23 cellular contexts compared by ENCODE assay signal in genomic region chr10:120575411-120575810, GRCh38.
DNase-seq lines count a peak whose midpoint lies in the region; FAIRE-seq and TF ChIP-seq lines count a peak whose summit lies in the region.
"Had no signal": no experiment of that assay in that cellular context is flagged by ENCODE, and none has a peak within 500 bp of the region (broad histone marks: within the 10 kb centered on the region; RNA-seq: fewer than 3 reads in every experiment).

No MANE protein-coding gene starts in this region.

- H3K36me3 ChIP-seq in bronchial epithelial cell (ENCODE audit: control insufficient read depth, insufficient read depth, low read length): no peaks in the 10 kb centered on the region
- H3K36me3 ChIP-seq: BE2C; BLaER1 treated with 17β-estradiol and CSF1 and Interleukin-3, amounts not matched to agents 10 nM and 100 nM had no signal

- no peak for TF ChIP-seq CTCF in bronchial epithelial cell (IDR thresholded peaks at IDR 0.05; ENCODE audit: insufficient read depth, low read length, severe bottlenecking)

- FAIRE-seq in bronchial epithelial cell (lab: Jason Lieb, UNC): peak; percentile 84
- FAIRE-seq: A204.1, D721Med, GM12878, GM19239, H1 had no signal

- no peaks in the 10 kb centered on the region for H3K9me3 Mint-ChIP-seq in activated T-helper 2 cell treated with anti-CD3 and anti-CD28 coated beads, Interferon-gamma antibody, Interleukin-2, Interleukin-4, amounts not matched to agents 10 μg/mL and 5 μg/mL and 100 μg/mL, durations not matched to agents 14 hours and 24 hours and 36 hours

- no peaks in the 10 kb centered on the region for H3K36me3 Mint-ChIP-seq in activated T-helper 2 cell treated with anti-CD3 and anti-CD28 coated beads, Interferon-gamma antibody, Interleukin-2, Interleukin-4, amounts not matched to agents 10 μg/mL and 5 μg/mL and 100 μg/mL, durations not matched to agents 14 hours and 24 hours and 36 hours (ENCODE audit: low read depth)
- H3K36me3 Mint-ChIP-seq: CD14-positive monocyte; CD8-positive, alpha-beta memory T cell had no signal

- H3K4me3 ChIP-seq in bronchial epithelial cell (ENCODE audit: low read depth, low read length): no peak overlapping the region
- H3K4me3 ChIP-seq: BLaER1 treated with 17β-estradiol and CSF1 and Interleukin-3, amounts not matched to agents 10 nM and 100 nM; GM12878; GM23248 had no signal

- intact Hi-C loops in activated T-helper 2 cell treated with anti-CD3 and anti-CD28 coated beads, Interferon-gamma antibody, Interleukin-2, Interleukin-4, amounts not matched to agents 10 μg/mL and 5 μg/mL and 100 μg/mL, durations not matched to agents 14 hours and 24 hours and 36 hours (cut with micrococcal nuclease): no loop called here

- no peak overlapping the region for H3K27ac Mint-ChIP-seq in activated T-helper 2 cell treated with anti-CD3 and anti-CD28 coated beads, Interferon-gamma antibody, Interleukin-2, Interleukin-4, amounts not matched to agents 10 μg/mL and 5 μg/mL and 100 μg/mL, durations not matched to agents 14 hours and 24 hours and 36 hours
- H3K27ac Mint-ChIP-seq: CD4-positive, alpha-beta T cell; CD8-positive, alpha-beta memory T cell had no signal

- no peaks in the 10 kb centered on the region for H3K27me3 Mint-ChIP-seq in activated T-helper 2 cell treated with anti-CD3 and anti-CD28 coated beads, Interferon-gamma antibody, Interleukin-2, Interleukin-4, amounts not matched to agents 10 μg/mL and 5 μg/mL and 100 μg/mL, durations not matched to agents 14 hours and 24 hours and 36 hours (ENCODE audit: low read depth)

- no peak overlapping the region for H3K4me3 Mint-ChIP-seq in activated T-helper 2 cell treated with anti-CD3 and anti-CD28 coated beads, Interferon-gamma antibody, Interleukin-2, Interleukin-4, amounts not matched to agents 10 μg/mL and 5 μg/mL and 100 μg/mL, durations not matched to agents 14 hours and 24 hours and 36 hours (ENCODE audit: low read depth)
- H3K4me3 Mint-ChIP-seq: CD14-positive monocyte; CD4-positive, alpha-beta T cell; CD8-positive, alpha-beta memory T cell had no signal

- no peaks in the 10 kb centered on the region for H3K4me1 Mint-ChIP-seq in activated T-helper 2 cell treated with anti-CD3 and anti-CD28 coated beads, Interferon-gamma antibody, Interleukin-2, Interleukin-4, amounts not matched to agents 10 μg/mL and 5 μg/mL and 100 μg/mL, durations not matched to agents 14 hours and 24 hours and 36 hours (ENCODE audit: low read depth)
- H3K4me1 Mint-ChIP-seq: CD8-positive, alpha-beta memory T cell had no signal

- DNase-seq in bronchial epithelial cell (ENCODE audit: low read depth) (no peak), cerebellum (ENCODE audit: low spot score) (peak; percentile 79), pons (ENCODE audit: low spot score) (peak; percentile 17), 8988T (no peak), DMS153 treated with DMSO at 0.1 percent for 48 hours (lab: John Stamatoyannopoulos, UW; ENCODE audit: unreplicated experiment) (no peak)
- DNase-seq in activated T-helper 2 cell treated with anti-CD3 and anti-CD28 coated beads, Interferon-gamma antibody, Interleukin-2, Interleukin-4, amounts not matched to agents 10 μg/mL and 5 μg/mL and 100 μg/mL, durations not matched to agents 14 hours and 24 hours and 36 hours (ENCODE audit: low spot score): no peak
- DNase-seq: AML-193; BE2C; CD4-positive, alpha-beta T cell; CD8-positive, alpha-beta memory T cell; DMS 273 treated with DMSO at 0.1 percent for 48 hours; DND-41; GDM1; GM23248; H7; HCEC 1CT had no signal

- H3K27me3 ChIP-seq in bronchial epithelial cell (ENCODE audit: control insufficient read depth, insufficient read depth, low read length): no peaks in the 10 kb centered on the region
- H3K27me3 ChIP-seq: BE2C; BLaER1 treated with 17β-estradiol and CSF1 and Interleukin-3, amounts not matched to agents 10 nM and 100 nM had no signal

Comparison
In these comparisons a context has a peak if more than half of its experiments do, and no peak if none do; other contexts are left out.
1. DNase-seq: peak in cerebellum (single experiment) and pons (single experiment); none in bronchial epithelial cell (single experiment), activated T-helper 2 cell treated with anti-CD3 and anti-CD28 coated beads, Interferon-gamma antibody, Interleukin-2, Interleukin-4, amounts not matched to agents 10 μg/mL and 5 μg/mL and 100 μg/mL, durations not matched to agents 14 hours and 24 hours and 36 hours (single experiment), 8988T (single experiment) and DMS153 treated with DMSO at 0.1 percent for 48 hours (single experiment).